Comparison of ENCODE assay signal across 8 cellular contexts in genomic region chr7:38359081-38359601, GRCh38.
DNase-seq lines count a peak whose midpoint lies in the region; ATAC-seq and TF ChIP-seq lines count a peak whose summit lies in the region.
"Not testable (repeated sequence)": the region's sequence is repeated elsewhere in the genome, so short reads cannot be mapped to it uniquely, and the experiment has no call there.

No MANE protein-coding gene starts in this region.

- not testable (repeated sequence) for DNase-seq in GM10266 (ENCODE audit: extremely low spot score); esophagus squamous epithelium (lab: John Stamatoyannopoulos, UW); osteocyte (ENCODE audit: extremely low spot score, unreplicated experiment)
- DNase-seq in SIG-M5 treated with dmso at 0.1 percent for 504 hours (lab: John Stamatoyannopoulos, UW; ENCODE audit: unreplicated experiment) (peak; percentile 67), stomach (peak; percentile 76)
- peak; percentile 81 to 86 for DNase-seq in activated T-cell treated with anti-CD3 and anti-CD28 coated beads, Interleukin-2, amount 50 U/mL, for 48 hours

- intact Hi-C loops in esophagus squamous epithelium (cut with DNase I); stomach (cut with DNase I; ENCODE audit: low total_unique reads): not testable (repeated sequence)

- ATAC-seq in GM21529 (IDR thresholded peaks at IDR 0.05; ENCODE audit: unreplicated experiment) (peak; percentile 69), HG03457 (IDR thresholded peaks at IDR 0.05; ENCODE audit: unreplicated experiment) (peak; percentile 49)

- not testable (repeated sequence) for H3K4me1 Mint-ChIP-seq in osteocyte (ENCODE audit: unreplicated experiment)

- not testable (repeated sequence) for H3K27me3 Mint-ChIP-seq in osteocyte (ENCODE audit: unreplicated experiment)

- H3K27ac Mint-ChIP-seq in osteocyte (ENCODE audit: unreplicated experiment) = not testable (repeated sequence)

- not testable (repeated sequence) for H3K27me3 ChIP-seq in esophagus squamous epithelium, stomach

- H3K27ac ChIP-seq in esophagus squamous epithelium (peak overlapping the region in 2 of 4 donors; percentile 40 to 60), stomach (peak overlapping the region in 3 of 5 donors; percentile 46 to 64 (median 63))

- not testable (repeated sequence) for H3K4me3 Mint-ChIP-seq in osteocyte (ENCODE audit: unreplicated experiment)

- H3K9me3 ChIP-seq in esophagus squamous epithelium, stomach: not testable (repeated sequence)

- TF ChIP-seq CTCF in GM10266 (IDR thresholded peaks at IDR 0.05; ENCODE audit: control insufficient read depth, insufficient read depth, low read depth, missing control alignments) = peak; percentile 59
- peak in 4 of 6 experiments; percentile 13 to 73 (median 45) for TF ChIP-seq CTCF in esophagus squamous epithelium (IDR thresholded peaks at IDR 0.05)
- TF ChIP-seq CTCF in osteocyte (IDR thresholded peaks at IDR 0.05) = peak; percentile 35
- peak in 3 of 7 experiments; percentile 11 to 58 (median 11) for TF ChIP-seq CTCF in stomach (IDR thresholded peaks at IDR 0.05)

- H3K9me3 Mint-ChIP-seq in osteocyte (ENCODE audit: unreplicated experiment) = not testable (repeated sequence)

- TF ChIP-seq EP300 in stomach (IDR thresholded peaks at IDR 0.05) = not testable (repeated sequence)

- not testable (repeated sequence) for H3K36me3 Mint-ChIP-seq in osteocyte (ENCODE audit: unreplicated experiment)

- H3K4me3 ChIP-seq in esophagus squamous epithelium (peak overlapping the region in 2 of 4 donors; percentile 19 to 40), stomach (peak overlapping the region in 2 of 4 donors; percentile 5 to 37)

- not testable (repeated sequence) for H3K4me1 ChIP-seq in esophagus squamous epithelium, stomach

- TF ChIP-seq POLR2A in esophagus squamous epithelium (IDR thresholded peaks at IDR 0.05); stomach (IDR thresholded peaks at IDR 0.05): not testable (repeated sequence)

- not testable (repeated sequence) for H3K36me3 ChIP-seq in esophagus squamous epithelium, stomach

- 30 to 40% methylated on average over 1 to 5 of the region's 5 CpGs for WGBS in esophagus squamous epithelium, 2 donors
- WGBS in stomach, 5 donors = 36 to 59% (median 41%) methylated on average over 5 of the region's 5 CpGs
